In genomic region chr14:100375273-100375962, GRCh38 we compare ENCODE assay signal across 8 cellular contexts. TPM values are rescaled to one million over a fixed set of nuclear protein-coding genes. Genes with fewer than 3 reads are reported as not detected.
DNase-seq lines count a peak whose midpoint lies in the region; ATAC-seq and TF ChIP-seq lines count a peak whose summit lies in the region.

No MANE protein-coding gene starts in this region.

- H3K36me3 ChIP-seq in NT2/D1 (ENCODE audit: insufficient read depth, insufficient read length, low read length) (peaks cover 12% of the 10 kb centered on the region), upper lobe of right lung (peaks cover 1% of the 10 kb centered on the region)

- peak overlapping the region; percentile 70 for H3K27ac ChIP-seq in 22Rv1
- H3K27ac ChIP-seq in upper lobe of right lung, result peak overlapping the region; percentile 97

- peak overlapping the region; percentile 87 for H3K4me3 Mint-ChIP-seq in activated T-helper 17 cell treated with anti-CD3 and anti-CD28 coated beads, Interleukin-2, amount 50 U/mL, for 72 hours

- peak overlapping the region; percentile 98 for H3K27ac Mint-ChIP-seq in activated T-helper 17 cell treated with anti-CD3 and anti-CD28 coated beads, Interleukin-2, amount 50 U/mL, for 72 hours

- no peaks in the 10 kb centered on the region for H3K27me3 Mint-ChIP-seq in activated T-helper 17 cell treated with anti-CD3 and anti-CD28 coated beads, Interleukin-2, amount 50 U/mL, for 72 hours

- TF ChIP-seq CTCF in 22Rv1 (IDR thresholded peaks at IDR 0.05) (no peak), foreskin fibroblast (IDR thresholded peaks at IDR 0.05; ENCODE audit: low read depth, low read length) (no peak), omental fat pad (IDR thresholded peaks at IDR 0.05) (no peak), upper lobe of right lung (IDR thresholded peaks at IDR 0.05) (no peak)

- H3K9me3 Mint-ChIP-seq in activated T-helper 17 cell treated with anti-CD3 and anti-CD28 coated beads, Interleukin-2, amount 50 U/mL, for 72 hours, result no peaks in the 10 kb centered on the region

- intact Hi-C loops in upper lobe of right lung (cut with DNase I), result no loop called here

- DNase-seq in NT2/D1 (ENCODE audit: low read depth, low spot score) (no peak), foreskin fibroblast (peak; percentile 75 to 98), omental fat pad (ENCODE audit: low spot score) (peak; percentile 78), upper lobe of right lung (peak; percentile 91)

- peaks cover 60% of the 10 kb centered on the region for H3K36me3 Mint-ChIP-seq in activated T-helper 17 cell treated with anti-CD3 and anti-CD28 coated beads, Interleukin-2, amount 50 U/mL, for 72 hours (ENCODE audit: low read depth)

- ATAC-seq in GM18508 (IDR thresholded peaks at IDR 0.05; ENCODE audit: insufficient read depth, unreplicated experiment) (peak; percentile 38), HG03039 (IDR thresholded peaks at IDR 0.05; ENCODE audit: unreplicated experiment) (peak; percentile 30), omental fat pad (ENCODE audit: low FRiP score) (peak; percentile 79), upper lobe of right lung (peak; percentile 73)
- ATAC-seq in activated T-helper 17 cell treated with anti-CD3 and anti-CD28 coated beads, Interleukin-2, amount 50 U/mL, for 72 hours (replicated peaks), result peak; percentile 70

- H3K4me1 Mint-ChIP-seq in activated T-helper 17 cell treated with anti-CD3 and anti-CD28 coated beads, Interleukin-2, amount 50 U/mL, for 72 hours, result peaks cover 23% of the 10 kb centered on the region

- H3K9me3 ChIP-seq in NT2/D1 (ENCODE audit: insufficient read depth, low read length) (no peaks in the 10 kb centered on the region), upper lobe of right lung (no peaks in the 10 kb centered on the region)

- H3K4me1 ChIP-seq in NT2/D1 (ENCODE audit: insufficient read depth, insufficient read length) (peaks cover 3% of the 10 kb centered on the region), upper lobe of right lung (peaks cover 33% of the 10 kb centered on the region)

- peak overlapping the region; percentile 89 for H3K9ac ChIP-seq in NT2/D1 (ENCODE audit: insufficient read length, low read depth)

- H3K27me3 ChIP-seq in NT2/D1 (ENCODE audit: insufficient read depth, insufficient read length), result no peaks in the 10 kb centered on the region
- no peaks in the 10 kb centered on the region for H3K27me3 ChIP-seq in upper lobe of right lung

- H3K4me3 ChIP-seq in NT2/D1 (ENCODE audit: insufficient read length, low read depth), result peak overlapping the region; percentile 79
- peak overlapping the region; percentile 92 to 97 for H3K4me3 ChIP-seq in foreskin fibroblast (ENCODE audit: low read depth in 1 of 2, low read length in 2 of 2)
- H3K4me3 ChIP-seq in upper lobe of right lung, result peak overlapping the region; percentile 84

RNA-seq across cellular contexts. Expression of gene WDR25, which starts 0.9 kb away (rescaled TPM):
- total RNA-seq in activated T-helper 17 cell treated with anti-CD3 and anti-CD28 coated beads, Interleukin-2, amount 50 U/mL, for 72 hours, result 1 to 10 TPM; 3.4 to 5.1 TPM
- 10 to 100 TPM in 3 of 4 donors, 1 to 10 TPM in 1; 8.6 to 11.2 (median 10.3) TPM for total RNA-seq in omental fat pad
- 7.9 TPM for total RNA-seq in upper lobe of right lung

RNA-seq across cellular contexts. Expression of gene SLC25A47, which starts 52.3 kb away (rescaled TPM):
- not detected for total RNA-seq in activated T-helper 17 cell treated with anti-CD3 and anti-CD28 coated beads, Interleukin-2, amount 50 U/mL, for 72 hours
- total RNA-seq in omental fat pad (under 1 TPM in 1 of 4 donors, not detected in 3; 0.37 TPM), upper lobe of right lung (not detected)
